ENCODE assay signal across 8 cellular contexts in genomic region chr10:120824864-120825263, GRCh38. TPM values are rescaled to one million over a fixed set of nuclear protein-coding genes. Genes with fewer than 3 reads are reported as not detected.
DNase-seq lines count a peak whose midpoint lies in the region; ATAC-seq lines count a peak whose summit lies in the region.

No MANE protein-coding gene starts in this region.

- ATAC-seq in GM21723 (IDR thresholded peaks at IDR 0.05; ENCODE audit: unreplicated experiment) (no peak), GM21825 (IDR thresholded peaks at IDR 0.05; ENCODE audit: unreplicated experiment) (no peak), HG02884 (IDR thresholded peaks at IDR 0.05; ENCODE audit: unreplicated experiment) (no peak)

- DNase-seq in G401 (ENCODE audit: low spot score) (peak; percentile 28), KBM-7 (peak; percentile 17), UCSD-AML1 (lab: John Stamatoyannopoulos, UW; ENCODE audit: unreplicated experiment) (peak; percentile 12), left kidney (ENCODE audit: low read depth, low spot score) (peak; percentile 69), activated T-cell treated with anti-CD3 and anti-CD28 coated beads for 4 hours (no peak)

- in situ Hi-C loops in G401 (cut with HindIII; ENCODE audit: low sequenced_read_pairs) = no loop called here
- in situ Hi-C loops in KBM-7 (cut with MboI; ENCODE audit: low pct_unique_long_range_greater_than_20kb, low sequenced_read_pairs) = no loop called here

RNA-seq across cellular contexts. Expression of gene WDR11, which starts 26.3 kb away (rescaled TPM):
- total RNA-seq in G401 (2014; rRNA removed; shearing (Covaris generic)) = 57.2 and 57.3 TPM in 2 replicates
